In the genomic region with DNA sequence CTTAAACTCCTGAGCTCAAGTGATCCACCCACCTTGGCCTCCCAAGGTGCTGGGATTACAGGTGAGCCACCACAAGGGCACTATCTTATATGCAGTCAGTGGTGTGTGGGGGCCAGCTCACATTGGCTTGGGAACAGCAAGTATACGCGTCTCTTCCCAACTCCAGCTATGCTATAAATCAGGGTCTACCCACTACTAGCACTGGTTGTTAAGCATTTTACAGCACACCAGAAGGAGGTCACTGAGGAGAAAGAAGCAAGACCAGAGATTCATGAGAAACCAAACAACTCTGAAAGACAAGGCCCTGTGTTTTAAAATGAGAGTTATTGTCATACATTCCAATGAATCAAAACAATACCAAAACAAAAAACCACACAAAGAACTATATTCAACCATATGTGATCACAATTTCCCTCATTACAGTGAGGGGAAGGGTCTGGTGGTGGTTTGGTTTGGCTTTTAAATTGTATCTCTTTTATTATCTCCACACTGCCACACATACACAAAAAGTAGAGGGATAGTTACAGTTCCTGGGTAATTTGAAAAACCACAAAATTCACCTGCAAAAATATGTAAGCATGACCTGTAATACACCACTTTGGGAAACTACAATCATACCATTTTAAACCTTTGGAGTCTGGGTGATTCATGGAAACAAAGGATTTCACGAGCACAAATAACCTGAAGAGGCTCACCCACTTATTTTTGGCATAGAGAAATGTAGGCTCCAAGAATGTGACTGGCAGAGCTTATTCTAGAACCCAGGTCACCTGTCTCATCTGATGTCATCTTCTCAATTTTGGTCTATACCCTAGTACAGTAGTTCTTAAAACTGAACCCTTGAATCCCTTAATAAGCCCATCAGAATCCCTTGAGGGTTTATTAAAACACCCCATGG, we compare ENCODE assay signal across 22 cellular contexts. TPM values are rescaled to one million over a fixed set of nuclear protein-coding genes. Genes with fewer than 3 reads are reported as not detected.
A peak's percentile ranks its signal among the peaks of the same experiment; 100 is the strongest.
DNase-seq lines count a peak whose midpoint lies in the region; ATAC-seq and TF ChIP-seq lines count a peak whose summit lies in the region.
"Had no signal": no experiment of that assay in that cellular context is flagged by ENCODE, and none has a peak within 500 bp of the region (broad histone marks: within the 10 kb centered on the region; RNA-seq: fewer than 3 reads in every experiment).

No MANE protein-coding gene starts in this region.

- H3K27ac Mint-ChIP-seq in activated CD4-positive, alpha-beta T cell treated with anti-CD3 and anti-CD28 coated beads, Interleukin-2, amount 10 ng/mL, durations not matched to agents 24 days and 14 days: peak overlapping the region; percentile 57
- H3K27ac Mint-ChIP-seq in activated T-helper 17 cell treated with anti-CD3 and anti-CD28 coated beads, Interleukin-2, amount 50 U/mL, for 72 hours: peak overlapping the region; percentile 65
- H3K27ac Mint-ChIP-seq: activated naive CD8-positive, alpha-beta T cell treated with anti-CD3 and anti-CD28 coated beads, Interleukin-2, amount 10 ng/mL, durations not matched to agents 7 days and 5 days; memory B cell had no signal

- H3K9me3 Mint-ChIP-seq in activated CD4-positive, alpha-beta T cell treated with anti-CD3 and anti-CD28 coated beads, Interleukin-2, amount 10 ng/mL, durations not matched to agents 24 days and 14 days: peaks cover 6% of the 10 kb centered on the region
- H3K9me3 Mint-ChIP-seq in activated T-helper 17 cell treated with anti-CD3 and anti-CD28 coated beads, Interleukin-2, amount 50 U/mL, for 72 hours: peaks cover 6% of the 10 kb centered on the region

- ATAC-seq in GM19351 (IDR thresholded peaks at IDR 0.05; ENCODE audit: unreplicated experiment) (peak; percentile 42), SK-N-SH treated with all-trans-retinoic acid at 6 μM for 48 hours (no peak)
- ATAC-seq in activated T-helper 17 cell treated with anti-CD3 and anti-CD28 coated beads, Interleukin-2, amount 50 U/mL, for 72 hours (replicated peaks): peak; percentile 72
- ATAC-seq: activated CD4-positive, CD25-positive, alpha-beta regulatory T cell treated with anti-CD3 and anti-CD28 coated beads, Interleukin-2, amount 50 U/mL, for 24 hours; left colon; psoas muscle had no signal

- peaks cover 28% of the 10 kb centered on the region for H3K27me3 Mint-ChIP-seq in activated CD4-positive, alpha-beta T cell treated with anti-CD3 and anti-CD28 coated beads, Interleukin-2, amount 10 ng/mL, durations not matched to agents 24 days and 14 days
- peaks cover 37% of the 10 kb centered on the region for H3K27me3 Mint-ChIP-seq in activated T-helper 17 cell treated with anti-CD3 and anti-CD28 coated beads, Interleukin-2, amount 50 U/mL, for 72 hours

- intact Hi-C loops in activated CD4-positive, alpha-beta T cell treated with anti-CD3 and anti-CD28 coated beads, Interleukin-2, amount 10 ng/mL, durations not matched to agents 24 days and 14 days (cut with micrococcal nuclease): loop anchor here (1.0 to 10.0 kb wide), 2 partner anchors 69 to 271 kb away; no protein-coding TSS in a partner anchor

- DNase-seq in activated CD4-positive, alpha-beta T cell treated with anti-CD3 and anti-CD28 coated beads, Interleukin-2, amount 10 ng/mL, durations not matched to agents 24 days and 14 days: no peak
- DNase-seq in activated CD4-positive, alpha-beta T cell treated with anti-CD3 and anti-CD28 coated beads, Interleukin-2, amount 50 U/mL, for 48 hours: no peak
- peak; percentile 21 for DNase-seq in myocyte (ENCODE audit: low read depth)
- DNase-seq in activated gamma-delta T cell treated with Interleukin-2 at 50 U/mL for 16 hours: no peak
- DNase-seq in EL: no peak
- DNase-seq: 8988T; activated naive CD8-positive, alpha-beta T cell treated with anti-CD3 and anti-CD28 coated beads, Interleukin-2, amount 10 ng/mL, durations not matched to agents 7 days and 5 days; central memory CD4-positive, alpha-beta T cell; dermis blood vessel endothelial cell; hippocampal formation; left colon; NCI-H1105; NCI-H2029 treated with DMSO at 0.1 percent for 48 hours; NCI-H2227 treated with DMSO at 0.1 percent for 48 hours; psoas muscle; RPMI8226; tibial artery had no signal

- no peak overlapping the region for H3K4me3 Mint-ChIP-seq in activated CD4-positive, alpha-beta T cell treated with anti-CD3 and anti-CD28 coated beads, Interleukin-2, amount 10 ng/mL, durations not matched to agents 24 days and 14 days
- no peak overlapping the region for H3K4me3 Mint-ChIP-seq in activated T-helper 17 cell treated with anti-CD3 and anti-CD28 coated beads, Interleukin-2, amount 50 U/mL, for 72 hours
- H3K4me3 Mint-ChIP-seq: activated naive CD8-positive, alpha-beta T cell treated with anti-CD3 and anti-CD28 coated beads, Interleukin-2, amount 10 ng/mL, durations not matched to agents 7 days and 5 days; memory B cell had no signal

- H3K4me1 Mint-ChIP-seq in activated CD4-positive, alpha-beta T cell treated with anti-CD3 and anti-CD28 coated beads, Interleukin-2, amount 10 ng/mL, durations not matched to agents 24 days and 14 days: peaks cover 9% of the 10 kb centered on the region
- H3K4me1 Mint-ChIP-seq in activated T-helper 17 cell treated with anti-CD3 and anti-CD28 coated beads, Interleukin-2, amount 50 U/mL, for 72 hours: no peaks in the 10 kb centered on the region

- peaks cover under 1% of the 10 kb centered on the region for H3K36me3 Mint-ChIP-seq in activated CD4-positive, alpha-beta T cell treated with anti-CD3 and anti-CD28 coated beads, Interleukin-2, amount 10 ng/mL, durations not matched to agents 24 days and 14 days (ENCODE audit: low read depth)
- no peaks in the 10 kb centered on the region for H3K36me3 Mint-ChIP-seq in activated T-helper 17 cell treated with anti-CD3 and anti-CD28 coated beads, Interleukin-2, amount 50 U/mL, for 72 hours (ENCODE audit: low read depth)
- H3K36me3 Mint-ChIP-seq: memory B cell had no signal

TF ChIP-seq in SK-N-SH treated with all-trans-retinoic acid at 6 μM for 48 hours, 23 proteins besides CTCF, POLR2A, EP300 and RAD21 (continues in another document):
- TF ChIP-seq ZNF565 (CRISPR knock-in tag; conservative IDR thresholded peaks at IDR 0.05; ENCODE audit: low read depth): no peak
- no peak for TF ChIP-seq CREB5 (CRISPR knock-in tag; IDR thresholded peaks at IDR 0.05; ENCODE audit: low read depth)
- no peak for TF ChIP-seq ISL1 (CRISPR knock-in tag; IDR thresholded peaks at IDR 0.05)
- no peak for TF ChIP-seq GLIS3 (CRISPR knock-in tag; IDR thresholded peaks at IDR 0.05)
- TF ChIP-seq PPARA (CRISPR knock-in tag; IDR thresholded peaks at IDR 0.05; ENCODE audit: borderline replicate concordance): no peak
- no peak for TF ChIP-seq ZNF8 (CRISPR knock-in tag; IDR thresholded peaks at IDR 0.05)
- TF ChIP-seq ARNTL (CRISPR knock-in tag; IDR thresholded peaks at IDR 0.05; ENCODE audit: borderline replicate concordance, low read depth): no peak
- TF ChIP-seq SNAI2 (CRISPR knock-in tag; IDR thresholded peaks at IDR 0.05): no peak
- no peak for TF ChIP-seq ZFP30 (CRISPR knock-in tag; IDR thresholded peaks at IDR 0.05)
- TF ChIP-seq, protein P1, sequence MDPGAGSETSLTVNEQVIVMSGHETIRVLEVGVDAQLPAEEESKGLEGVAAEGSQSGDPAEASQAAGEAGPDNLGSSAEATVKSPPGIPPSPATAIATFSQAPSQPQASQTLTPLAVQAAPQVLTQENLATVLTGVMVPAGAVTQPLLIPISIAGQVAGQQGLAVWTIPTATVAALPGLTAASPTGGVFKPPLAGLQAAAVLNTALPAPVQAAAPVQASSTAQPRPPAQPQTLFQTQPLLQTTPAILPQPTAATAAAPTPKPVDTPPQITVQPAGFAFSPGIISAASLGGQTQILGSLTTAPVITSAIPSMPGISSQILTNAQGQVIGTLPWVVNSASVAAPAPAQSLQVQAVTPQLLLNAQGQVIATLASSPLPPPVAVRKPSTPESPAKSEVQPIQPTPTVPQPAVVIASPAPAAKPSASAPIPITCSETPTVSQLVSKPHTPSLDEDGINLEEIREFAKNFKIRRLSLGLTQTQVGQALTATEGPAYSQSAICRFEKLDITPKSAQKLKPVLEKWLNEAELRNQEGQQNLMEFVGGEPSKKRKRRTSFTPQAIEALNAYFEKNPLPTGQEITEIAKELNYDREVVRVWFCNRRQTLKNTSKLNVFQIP (CRISPR knock-in tag; IDR thresholded peaks at IDR 0.05; ENCODE audit: borderline replicate concordance, low read depth): no peak
- no peak for TF ChIP-seq RARB (CRISPR knock-in tag; IDR thresholded peaks at IDR 0.05)
- no peak for TF ChIP-seq ZFP3 (CRISPR knock-in tag; IDR thresholded peaks at IDR 0.05)
- TF ChIP-seq ZC3H10 (CRISPR knock-in tag; IDR thresholded peaks at IDR 0.05): no peak
- TF ChIP-seq CSRNP3 (CRISPR knock-in tag; IDR thresholded peaks at IDR 0.05): no peak

RNA-seq across cellular contexts. Expression of gene MAGI1, which starts 5.2 kb away (rescaled TPM):
- 2.0 and 2.2 TPM in 2 replicates for total RNA-seq in activated CD4-positive, alpha-beta T cell treated with anti-CD3 and anti-CD28 coated beads, Interleukin-2, amount 10 ng/mL, durations not matched to agents 24 days and 14 days
- total RNA-seq in activated T-helper 17 cell treated with anti-CD3 and anti-CD28 coated beads, Interleukin-2, amount 50 U/mL, for 72 hours: under 1 TPM in 1 of 2 donors, not detected in 1; 0.06 TPM
- total RNA-seq in myocyte: 10.6 and 14.5 TPM in 2 replicates
- 7.2 TPM for polyA plus RNA-seq in myocyte (2012)
- total RNA-seq: activated naive CD8-positive, alpha-beta T cell treated with anti-CD3 and anti-CD28 coated beads, Interleukin-2, amount 10 ng/mL, durations not matched to agents 7 days and 5 days had no signal
